9 cellular contexts compared by ENCODE assay signal in the genomic region with DNA sequence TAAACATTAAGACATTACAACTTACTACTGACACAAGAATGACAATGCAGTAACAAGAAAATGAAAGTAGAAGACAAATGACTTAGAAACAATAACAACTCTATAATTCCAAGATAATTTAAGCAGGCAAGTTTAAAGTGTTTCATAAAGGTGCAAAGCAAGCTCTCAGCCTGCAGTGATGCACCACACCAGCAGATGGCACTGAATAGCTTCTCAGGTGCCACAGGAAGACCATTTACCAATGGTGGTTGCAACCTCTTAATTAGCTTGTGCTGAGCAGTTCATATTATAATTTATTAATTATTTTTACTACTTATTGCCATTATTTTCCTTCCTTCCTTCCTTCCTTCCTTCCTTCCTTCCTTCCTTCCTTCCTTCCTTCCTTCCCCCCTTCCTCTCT.
DNase-seq lines count a peak whose midpoint lies in the region; ATAC-seq, FAIRE-seq and TF ChIP-seq lines count a peak whose summit lies in the region.
"Had no signal": no experiment of that assay in that cellular context is flagged by ENCODE, and none has a peak within 500 bp of the region (broad histone marks: within the 10 kb centered on the region; RNA-seq: fewer than 3 reads in every experiment).

No MANE protein-coding gene starts in this region.

- H3K27ac ChIP-seq in PC-9, result no peak overlapping the region
- H3K27ac ChIP-seq in mammary epithelial cell (ENCODE audit: insufficient read depth, low read depth, low read length), result no peak overlapping the region
- H3K27ac ChIP-seq in lower lobe of right lung, result no peak overlapping the region
- no peak overlapping the region for H3K27ac ChIP-seq in upper lobe of left lung

- no peaks in the 10 kb centered on the region for H3K4me1 ChIP-seq in PC-9 (replicated peaks; ENCODE audit: insufficient read depth)
- no peaks in the 10 kb centered on the region for H3K4me1 ChIP-seq in mammary epithelial cell (ENCODE audit: insufficient read depth, low read length)
- no peaks in the 10 kb centered on the region for H3K4me1 ChIP-seq in lower lobe of right lung
- H3K4me1 ChIP-seq in upper lobe of left lung, result no peaks in the 10 kb centered on the region

- intact Hi-C loops in PC-9 (cut with micrococcal nuclease; ENCODE audit: unreplicated experiment) (no loop called here), mammary epithelial cell (cut with micrococcal nuclease) (loop anchor here (2.0 kb wide), 1 partner anchor 764 kb away; no protein-coding TSS in a partner anchor), lower lobe of right lung (cut with DNase I) (no loop called here)

- H3K36me3 ChIP-seq in PC-9 (ENCODE audit: low read depth) (no peaks in the 10 kb centered on the region), mammary epithelial cell (ENCODE audit: insufficient read depth, low read length) (no peaks in the 10 kb centered on the region), lower lobe of right lung (no peaks in the 10 kb centered on the region), upper lobe of left lung (no peaks in the 10 kb centered on the region)

- TF ChIP-seq CTCF in PC-9 (conservative IDR thresholded peaks at IDR 0.05) (peak; percentile 75), mammary epithelial cell (conservative IDR thresholded peaks at IDR 0.05 in 1 of 2, IDR thresholded peaks at IDR 0.05 in 1 of 2; ENCODE audit: extremely low read depth in 1 of 2, insufficient read depth in 1 of 2, low read depth in 1 of 2, low read length in 2 of 2) (peak; percentile 92 to 93), lower lobe of right lung (IDR thresholded peaks at IDR 0.05) (peak; percentile 74), upper lobe of left lung (IDR thresholded peaks at IDR 0.05) (peak; percentile 39 to 67 (median 56))

- in situ Hi-C loops in mammary epithelial cell (cut with MboI; ENCODE audit: low sequenced_read_pairs in 2 of 2), result no loop called here

- no peak for TF ChIP-seq EP300 in upper lobe of left lung (IDR thresholded peaks at IDR 0.05)

- DNase-seq in activated gamma-delta T cell treated with Interleukin-2 at 50 U/mL for 16 hours (peak; percentile 15), activated gamma-delta T cell (lab: John Stamatoyannopoulos, UW) (no peak), HTR-8/SVneo (ENCODE audit: insufficient read length, low spot score) (peak; percentile 10), PC-9 (peak in 1 of 2 experiments; percentile 16), mammary epithelial cell (peak; percentile 33), lower lobe of right lung (no peak), upper lobe of left lung (peak in 1 of 2 donors; percentile 24), amniotic stem cell (lab: John Stamatoyannopoulos, UW) (no peak)

- FAIRE-seq in HTR-8/SVneo (lab: Jason Lieb, UNC), result no peak
- FAIRE-seq: colon had no signal

- H2AFZ ChIP-seq in PC-9 (no peak overlapping the region), mammary epithelial cell (ENCODE audit: low read depth, low read length) (no peak overlapping the region)

- ATAC-seq in lower lobe of right lung (peak; percentile 62 to 69), upper lobe of left lung (ENCODE audit: low FRiP score in 2 of 2) (no peak)

- H3K9ac ChIP-seq in mammary epithelial cell (ENCODE audit: insufficient read depth, low read length), result no peak overlapping the region

- H3K9me2 ChIP-seq in PC-9 (ENCODE audit: insufficient read depth), result no peaks in the 10 kb centered on the region

- no peaks in the 10 kb centered on the region for H3F3A ChIP-seq in PC-9 (ENCODE audit: insufficient read depth, low read depth)

- BruUV-seq in PC-9 (replicated peaks; lab: Mats Ljungman, UMichigan), result no TSS peak
- no TSS peak for BruUV-seq in mammary epithelial cell (replicated peaks; lab: Mats Ljungman, UMichigan)

- H3K4me3 ChIP-seq in PC-9 (no peak overlapping the region), mammary epithelial cell (replicated peaks in 1 of 3; ENCODE audit: insufficient read depth in 1 of 3, low read depth in 2 of 3, low read length in 3 of 3) (no peak overlapping the region), lower lobe of right lung (no peak overlapping the region), upper lobe of left lung (no peak overlapping the region)

- H3K4me2 ChIP-seq in PC-9, result no peak overlapping the region
- no peak overlapping the region for H3K4me2 ChIP-seq in mammary epithelial cell (ENCODE audit: insufficient read depth, low read depth, low read length)

- POLR2A ChIA-PET in PC-9 (lab: Charles Lee; ENCODE audit: unreplicated experiment), result no interaction called here

- TF ChIP-seq POLR2A in upper lobe of left lung (IDR thresholded peaks at IDR 0.05), result no peak

- dilution Hi-C loops in mammary epithelial cell (cut with HindIII; ENCODE audit: low sequenced_read_pairs), result no loop called here

- peaks cover 3% of the 10 kb centered on the region; the same call in 1 of the 2 replicates for H3K27me3 ChIP-seq in PC-9 (ENCODE audit: insufficient read depth, low read depth)
- H3K27me3 ChIP-seq in mammary epithelial cell (ENCODE audit: insufficient read depth, low read length), result peaks cover 2% of the 10 kb centered on the region
- no peaks in the 10 kb centered on the region for H3K27me3 ChIP-seq in lower lobe of right lung (ENCODE audit: low read depth)
- no peaks in the 10 kb centered on the region for H3K27me3 ChIP-seq in upper lobe of left lung

- CTCF ChIA-PET in PC-9 (lab: Charles Lee), result no interaction called here
- CTCF ChIA-PET in mammary epithelial cell (lab: Charles Lee; ENCODE audit: low non-redundant PET), result interaction anchor here (0.6 kb wide), 2 partner anchors 398 to 884 kb away, joined by 4 to 6 read pairs; no protein-coding TSS in a partner anchor

- H3K9me3 ChIP-seq in PC-9 (ENCODE audit: insufficient read depth, low read depth) (no peaks in the 10 kb centered on the region), mammary epithelial cell (replicated peaks; ENCODE audit: insufficient read depth, low read length) (no peaks in the 10 kb centered on the region), lower lobe of right lung (peaks cover 4% of the 10 kb centered on the region), upper lobe of left lung (peaks cover 0 to 4% (median 0%) of the 10 kb centered on the region in 4 donors)

- H3K79me2 ChIP-seq in PC-9 (ENCODE audit: low read depth), result no peaks in the 10 kb centered on the region
- H3K79me2 ChIP-seq in mammary epithelial cell (ENCODE audit: insufficient read depth, low read length), result no peaks in the 10 kb centered on the region

- no peaks in the 10 kb centered on the region for H4K20me1 ChIP-seq in PC-9 (ENCODE audit: insufficient read depth)
- no peaks in the 10 kb centered on the region for H4K20me1 ChIP-seq in mammary epithelial cell (ENCODE audit: insufficient read depth, low read length)

Comparison
In these comparisons a context has a peak if more than half of its experiments do, and no peak if none do; other contexts are left out.
1. DNase-seq: peak in activated gamma-delta T cell treated with Interleukin-2 at 50 U/mL for 16 hours (single experiment), HTR-8/SVneo (single experiment) and mammary epithelial cell (single experiment); none in activated gamma-delta T cell (single experiment), lower lobe of right lung (single experiment) and amniotic stem cell (single experiment).
2. ATAC-seq: peak in lower lobe of right lung (2 of 2); none in upper lobe of left lung (0 of 2).
3. Peak in every context shown above with its lines, with median percentiles within 50 percentile points of each other: CTCF ChIP-seq.